Comparison of ENCODE assay signal across 9 cellular contexts in the genomic region with DNA sequence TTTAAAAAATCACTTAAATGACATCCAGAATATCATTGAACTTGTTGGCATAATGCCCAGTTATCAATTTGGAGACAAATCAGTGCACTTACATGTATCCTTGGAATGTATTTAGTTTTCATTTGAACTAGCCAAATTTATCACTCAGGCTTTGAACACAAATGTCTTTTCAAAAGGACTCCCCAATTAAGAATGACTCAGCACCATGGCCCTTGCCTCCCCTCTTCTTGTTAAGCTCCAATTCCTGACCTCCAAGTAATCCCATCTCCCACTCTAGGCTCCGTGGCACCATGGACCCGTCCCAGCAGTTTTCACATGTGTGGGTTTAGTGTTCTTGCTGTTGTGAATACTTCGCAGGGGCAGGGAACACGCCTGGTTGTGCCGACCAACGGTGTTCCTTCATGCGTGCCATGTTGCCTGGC. TPM values are rescaled to one million over a fixed set of nuclear protein-coding genes. Genes with fewer than 3 reads are reported as not detected.
DNase-seq lines count a peak whose midpoint lies in the region; ATAC-seq and TF ChIP-seq lines count a peak whose summit lies in the region.
"Had no signal": no experiment of that assay in that cellular context is flagged by ENCODE, and none has a peak within 500 bp of the region (broad histone marks: within the 10 kb centered on the region; RNA-seq: fewer than 3 reads in every experiment).

No MANE protein-coding gene starts in this region.

- no peaks in the 10 kb centered on the region for H3K9me3 Mint-ChIP-seq in T-helper 2 cell treated with Interferon-gamma antibody and Interleukin-4, amounts not matched to agents 5 μg/mL and 100 μg/mL, for 36 hours

- H3K4me3 ChIP-seq in adipocyte (ENCODE audit: low read length) (peak overlapping the region; percentile 89), kidney epithelial cell (ENCODE audit: low read depth, low read length) (peak overlapping the region; percentile 76), subcutaneous abdominal adipose tissue (ENCODE audit: low read depth in 1 of 5, low read length in 5 of 5) (peak overlapping the region in 4 of 5 donors; percentile 25 to 83 (median 56))

- H3K4me1 Mint-ChIP-seq in T-helper 2 cell treated with Interferon-gamma antibody and Interleukin-4, amounts not matched to agents 5 μg/mL and 100 μg/mL, for 36 hours (ENCODE audit: low read depth): peaks cover 8% of the 10 kb centered on the region

- peaks cover 19% of the 10 kb centered on the region for H3K4me1 ChIP-seq in adipocyte (ENCODE audit: control insufficient read depth, insufficient read depth, low read length)
- H3K4me1 ChIP-seq in subcutaneous abdominal adipose tissue (ENCODE audit: control insufficient read depth in 5 of 5, insufficient read depth in 5 of 5, low read length in 5 of 5): peaks cover 2 to 36% (median 31%) of the 10 kb centered on the region in 5 donors

- no peak overlapping the region for H3K27ac ChIP-seq in subcutaneous abdominal adipose tissue (ENCODE audit: low read depth, low read length)

- H3K9me3 ChIP-seq in adipocyte (ENCODE audit: control insufficient read depth, low read length) (no peaks in the 10 kb centered on the region), subcutaneous abdominal adipose tissue (ENCODE audit: control insufficient read depth in 5 of 5, low read length in 5 of 5) (no peaks in the 10 kb centered on the region)

- H3K36me3 Mint-ChIP-seq in T-helper 2 cell treated with Interferon-gamma antibody and Interleukin-4, amounts not matched to agents 5 μg/mL and 100 μg/mL, for 36 hours (ENCODE audit: low read depth): no peaks in the 10 kb centered on the region

- H3K27ac Mint-ChIP-seq in T-helper 2 cell treated with Interferon-gamma antibody and Interleukin-4, amounts not matched to agents 5 μg/mL and 100 μg/mL, for 36 hours: no peak overlapping the region

- H3K36me3 ChIP-seq in adipocyte (ENCODE audit: control insufficient read depth, insufficient read depth, low read length, severe bottlenecking) (no peaks in the 10 kb centered on the region), kidney epithelial cell (ENCODE audit: control insufficient read depth, insufficient read depth, low read length) (no peaks in the 10 kb centered on the region), subcutaneous abdominal adipose tissue (ENCODE audit: control insufficient read depth in 5 of 5, insufficient read depth in 5 of 5, low read length in 5 of 5) (no peaks in the 10 kb centered on the region)

- TF ChIP-seq CTCF in kidney epithelial cell (IDR thresholded peaks at IDR 0.05; ENCODE audit: insufficient read depth, low read length, poor library complexity, severe bottlenecking): no peak

- H3K4me3 Mint-ChIP-seq in T-helper 2 cell treated with Interferon-gamma antibody and Interleukin-4, amounts not matched to agents 5 μg/mL and 100 μg/mL, for 36 hours: peak overlapping the region; percentile 14

- H3K9ac ChIP-seq in adipocyte (ENCODE audit: low read length) (peak overlapping the region; percentile 18), subcutaneous abdominal adipose tissue (ENCODE audit: low read length in 5 of 5) (no peak overlapping the region)

- ATAC-seq in HG02885 (IDR thresholded peaks at IDR 0.05; ENCODE audit: poor library complexity, unreplicated experiment) (no peak), GM19463 (IDR thresholded peaks at IDR 0.05; ENCODE audit: unreplicated experiment) (no peak)

- H3K27me3 ChIP-seq in adipocyte (replicated peaks; ENCODE audit: control insufficient read depth, insufficient read depth, low read length) (no peaks in the 10 kb centered on the region), kidney epithelial cell (ENCODE audit: control insufficient read depth, insufficient read depth, low read length) (no peaks in the 10 kb centered on the region), subcutaneous abdominal adipose tissue (ENCODE audit: control insufficient read depth in 5 of 5, insufficient read depth in 4 of 5, low read length in 5 of 5) (no peaks in the 10 kb centered on the region)

- DNase-seq in T-helper 2 cell treated with Interferon-gamma antibody and Interleukin-4, amounts not matched to agents 5 μg/mL and 100 μg/mL, for 36 hours (ENCODE audit: low spot score): no peak
- DNase-seq in T-helper 2 cell (no peak), adipocyte (ENCODE audit: low read depth) (peak; percentile 10), kidney epithelial cell (ENCODE audit: low read depth) (peak; percentile 28), SW480 (ENCODE audit: low spot score) (no peak)
- DNase-seq: activated CD4-positive, CD25-positive, alpha-beta regulatory T cell treated with anti-CD3 and anti-CD28 coated beads, Interleukin-2, amount 50 U/mL, for 72 hours had no signal

- peaks cover 60% of the 10 kb centered on the region for H3K27me3 Mint-ChIP-seq in T-helper 2 cell treated with Interferon-gamma antibody and Interleukin-4, amounts not matched to agents 5 μg/mL and 100 μg/mL, for 36 hours (ENCODE audit: low read depth)

RNA-seq across cellular contexts. Expression of gene AKAP12, which starts 2.7 kb away (rescaled TPM):
- 526 and 581 TPM in 2 replicates for total RNA-seq in kidney epithelial cell

Comparison
In these comparisons a context has a peak if more than half of its experiments do, and no peak if none do; other contexts are left out.
1. DNase-seq: peak in adipocyte (single experiment) and kidney epithelial cell (single experiment); none in T-helper 2 cell treated with Interferon-gamma antibody and Interleukin-4, amounts not matched to agents 5 μg/mL and 100 μg/mL, for 36 hours (single experiment), T-helper 2 cell (0 of 5) and SW480 (single experiment).
2. Peak in every context shown above with its lines, with median percentiles within 50 percentile points of each other: H3K4me3 ChIP-seq.